In the genomic region with DNA sequence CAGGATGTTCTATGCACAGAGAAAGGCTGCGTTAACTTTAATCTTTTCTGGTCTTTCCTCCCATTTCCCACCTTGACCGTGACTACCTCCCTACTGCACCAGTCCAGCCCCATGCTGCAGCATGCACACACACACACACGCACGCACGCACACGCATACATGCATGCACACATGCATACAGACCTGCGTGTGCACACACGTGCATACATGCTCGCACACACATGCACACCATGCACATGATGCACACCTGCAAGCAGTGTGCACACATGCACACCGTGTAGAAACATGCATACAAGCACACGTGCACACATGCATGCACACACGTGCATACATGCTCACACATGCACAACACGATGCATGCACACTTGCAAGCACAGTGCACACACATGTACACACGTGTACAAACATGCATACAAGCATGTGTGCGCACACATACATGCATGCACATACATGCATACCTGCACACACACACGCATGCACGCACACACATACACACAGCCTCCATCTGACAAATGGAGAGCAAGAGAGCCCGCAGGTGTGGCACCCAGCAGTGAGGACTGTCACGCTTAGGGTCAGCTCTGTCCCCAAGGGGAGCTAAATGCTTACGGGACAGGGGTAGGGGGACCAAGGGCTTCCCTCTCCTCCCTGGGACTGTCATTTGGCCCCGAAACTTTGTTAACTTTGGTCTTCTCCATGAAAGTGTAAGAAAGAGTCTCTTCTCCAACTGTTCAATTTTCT, we compare ENCODE assay signal across 25 cellular contexts. TPM values are rescaled to one million over a fixed set of nuclear protein-coding genes. Genes with fewer than 3 reads are reported as not detected.
DNase-seq lines count a peak whose midpoint lies in the region; ATAC-seq, FAIRE-seq and TF ChIP-seq lines count a peak whose summit lies in the region.
"Had no signal": no experiment of that assay in that cellular context is flagged by ENCODE, and none has a peak within 500 bp of the region (broad histone marks: within the 10 kb centered on the region; RNA-seq: fewer than 3 reads in every experiment).

No MANE protein-coding gene starts in this region.

- H3K4me1 ChIP-seq in H1 (replicated peaks in 1 of 4; ENCODE audit: control insufficient read depth in 3 of 4, insufficient read depth in 4 of 4, low read length in 3 of 4): peaks cover 0 to 16% (median 10%) of the 10 kb centered on the region in 4 experiments; a peak in 6 of 7 replicates
- H3K4me1 ChIP-seq: BE2C had no signal

- H4K5ac ChIP-seq in H1 (ENCODE audit: insufficient read length, low read depth, low read length): no peak overlapping the region

- FAIRE-seq in H1 (lab: Jason Lieb, UNC): no peak
- peak; percentile 95 for FAIRE-seq in urothelium cell line (lab: Jason Lieb, UNC)

- peaks cover 0 to 8% of the 10 kb centered on the region in 2 experiments for H4K20me1 ChIP-seq in H1 (replicated peaks in 1 of 2; ENCODE audit: control insufficient read depth in 1 of 2, insufficient read depth in 2 of 2, low read length in 2 of 2)

- no peak overlapping the region for H4K8ac ChIP-seq in H1 (ENCODE audit: extremely low read depth, insufficient read depth, low read length)

- H3K27me3 Mint-ChIP-seq in natural killer cell treated with Interleukin-12 subunit alpha and Interleukin-12 subunit beta and Interleukin-15 and Interleukin-18, amount 100 ng/mL, for 72 hours: peaks cover 8 to 16% of the 10 kb centered on the region in 2 donors
- H3K27me3 Mint-ChIP-seq in activated CD8-positive, alpha-beta T cell treated with anti-CD3 and anti-CD28 coated beads, Interleukin-2, amount 10 ng/mL, durations not matched to agents 7 days and 5 days (ENCODE audit: low read depth): peaks cover 3% of the 10 kb centered on the region

- no peak for TF ChIP-seq POLR2A in H1 (IDR thresholded peaks at IDR 0.05; ENCODE audit: control extremely low read depth in 1 of 2, low read depth in 2 of 2, low read length in 2 of 2)

- no peaks in the 10 kb centered on the region for H3K36me3 Mint-ChIP-seq in natural killer cell treated with Interleukin-12 subunit alpha and Interleukin-12 subunit beta and Interleukin-15 and Interleukin-18, amount 100 ng/mL, for 72 hours
- no peaks in the 10 kb centered on the region for H3K36me3 Mint-ChIP-seq in activated CD8-positive, alpha-beta T cell treated with anti-CD3 and anti-CD28 coated beads, Interleukin-2, amount 10 ng/mL, durations not matched to agents 7 days and 5 days (ENCODE audit: low read depth)
- H3K36me3 Mint-ChIP-seq: brain; CD8-positive, alpha-beta memory T cell had no signal

- H3K27ac ChIP-seq in H1 (ENCODE audit: low read depth, low read length): no peak overlapping the region
- H3K27ac ChIP-seq: thyroid gland had no signal

- H3K79me1 ChIP-seq in H1 (ENCODE audit: low read depth, low read length): no peaks in the 10 kb centered on the region

- POLR2A ChIA-PET in H1 (lab: Charles Lee; ENCODE audit: partially characterized antibody): interaction anchor here (0.6 to 1.0 kb wide), 2 partner anchors 13 to 17 kb away, joined by 3 read pairs; no protein-coding TSS in a partner anchor
- POLR2A ChIA-PET in activated CD8-positive, alpha-beta T cell treated with anti-CD3 and anti-CD28 coated beads, Interleukin-2, amount 10 ng/mL, durations not matched to agents 7 days and 5 days (lab: Charles Lee): no interaction called here

- H3K4me3 Mint-ChIP-seq in natural killer cell treated with Interleukin-12 subunit alpha and Interleukin-12 subunit beta and Interleukin-15 and Interleukin-18, amount 100 ng/mL, for 72 hours: no peak overlapping the region
- H3K4me3 Mint-ChIP-seq in activated CD8-positive, alpha-beta T cell treated with anti-CD3 and anti-CD28 coated beads, Interleukin-2, amount 10 ng/mL, durations not matched to agents 7 days and 5 days: no peak overlapping the region
- H3K4me3 Mint-ChIP-seq: activated CD4-positive, alpha-beta T cell treated with anti-CD3 and anti-CD28 coated beads for 36 hours; activated naive CD4-positive, alpha-beta T cell treated with anti-CD3 and anti-CD28 coated beads for 36 hours; activated T-cell treated with anti-CD3 and anti-CD28 coated beads, Interleukin-2, amount 50 U/mL, for 4 hours; brain; CD8-positive, alpha-beta memory T cell; H9 had no signal

- no peaks in the 10 kb centered on the region for H3K9me3 Mint-ChIP-seq in natural killer cell treated with Interleukin-12 subunit alpha and Interleukin-12 subunit beta and Interleukin-15 and Interleukin-18, amount 100 ng/mL, for 72 hours
- no peaks in the 10 kb centered on the region for H3K9me3 Mint-ChIP-seq in activated CD8-positive, alpha-beta T cell treated with anti-CD3 and anti-CD28 coated beads, Interleukin-2, amount 10 ng/mL, durations not matched to agents 7 days and 5 days (ENCODE audit: insufficient read depth)
- H3K9me3 Mint-ChIP-seq: activated naive CD4-positive, alpha-beta T cell treated with anti-CD3 and anti-CD28 coated beads for 36 hours; activated T-cell treated with anti-CD3 and anti-CD28 coated beads, Interleukin-2, amount 50 U/mL, for 4 hours; CD8-positive, alpha-beta memory T cell had no signal

- no peak overlapping the region for H2BK20ac ChIP-seq in H1 (ENCODE audit: low read length)

- ATAC-seq in Right ventricle myocardium superior (ENCODE audit: poor library complexity) (no peak), left cardiac atrium (no peak), HG02970 (IDR thresholded peaks at IDR 0.05; ENCODE audit: low FRiP score, unreplicated experiment) (no peak), GM21515 (IDR thresholded peaks at IDR 0.05; ENCODE audit: unreplicated experiment) (no peak)
- no peak for ATAC-seq in natural killer cell treated with Interleukin-12 subunit alpha and Interleukin-12 subunit beta and Interleukin-15 and Interleukin-18, amount 100 ng/mL, for 72 hours
- ATAC-seq in activated CD8-positive, alpha-beta T cell treated with anti-CD3 and anti-CD28 coated beads, Interleukin-2, amount 10 ng/mL, durations not matched to agents 7 days and 5 days: no peak
- ATAC-seq: activated CD4-positive, alpha-beta T cell treated with anti-CD3 and anti-CD28 coated beads for 36 hours; activated T-cell treated with anti-CD3 and anti-CD28 coated beads, Interleukin-2, amount 50 U/mL, for 4 hours; SK-N-SH treated with all-trans-retinoic acid at 6 μM for 48 hours had no signal

- H2AK5ac ChIP-seq in H1 (ENCODE audit: low read depth, low read length): peak overlapping the region; percentile 89; the same call in 1 of the 2 replicates

- no peaks in the 10 kb centered on the region for H3K79me2 ChIP-seq in H1 (ENCODE audit: control insufficient read depth in 1 of 2, insufficient read depth in 2 of 2, low read length in 2 of 2)

- no peak overlapping the region for H3K56ac ChIP-seq in H1 (replicated peaks; ENCODE audit: insufficient read length, low read depth, low read length)

- peak overlapping the region; percentile 52; the same call in 1 of the 2 replicates for H2BK12ac ChIP-seq in H1 (ENCODE audit: low read depth, low read length)

- H3K23ac ChIP-seq in H1 (ENCODE audit: insufficient read length): no peak overlapping the region

- CTCF ChIA-PET in H1 (lab: Charles Lee; ENCODE audit: partially characterized antibody): interaction anchor here (0.6 to 1.9 kb wide), 12 partner anchors 8 to 176 kb away, joined by 3 to 10 read pairs (median 4); partner anchors contain the start of genes INPP5D and NEU2
- CTCF ChIA-PET in activated CD8-positive, alpha-beta T cell treated with anti-CD3 and anti-CD28 coated beads, Interleukin-2, amount 10 ng/mL, durations not matched to agents 7 days and 5 days (lab: Charles Lee): no interaction called here

- no peak for TF ChIP-seq RAD21 in H1 (IDR thresholded peaks at IDR 0.05 in 1 of 2, conservative IDR thresholded peaks at IDR 0.05 in 1 of 2; ENCODE audit: low read depth in 2 of 2, low read length in 2 of 2)

- H3K27ac Mint-ChIP-seq in natural killer cell treated with Interleukin-12 subunit alpha and Interleukin-12 subunit beta and Interleukin-15 and Interleukin-18, amount 100 ng/mL, for 72 hours: no peak overlapping the region
- no peak overlapping the region for H3K27ac Mint-ChIP-seq in activated CD8-positive, alpha-beta T cell treated with anti-CD3 and anti-CD28 coated beads, Interleukin-2, amount 10 ng/mL, durations not matched to agents 7 days and 5 days
- H3K27ac Mint-ChIP-seq: activated CD4-positive, alpha-beta T cell treated with anti-CD3 and anti-CD28 coated beads for 36 hours; activated naive CD4-positive, alpha-beta T cell treated with anti-CD3 and anti-CD28 coated beads for 36 hours; CD8-positive, alpha-beta memory T cell had no signal

- peaks cover 0 to 5% of the 10 kb centered on the region in 2 donors for H3K4me1 Mint-ChIP-seq in natural killer cell treated with Interleukin-12 subunit alpha and Interleukin-12 subunit beta and Interleukin-15 and Interleukin-18, amount 100 ng/mL, for 72 hours (ENCODE audit: low read depth in 2 of 2)
- H3K4me1 Mint-ChIP-seq in activated CD8-positive, alpha-beta T cell treated with anti-CD3 and anti-CD28 coated beads, Interleukin-2, amount 10 ng/mL, durations not matched to agents 7 days and 5 days (ENCODE audit: low read depth): no peaks in the 10 kb centered on the region
- H3K4me1 Mint-ChIP-seq: activated CD4-positive, alpha-beta T cell treated with anti-CD3 and anti-CD28 coated beads for 36 hours; CD8-positive, alpha-beta memory T cell had no signal

- H3K23me2 ChIP-seq in H1 (ENCODE audit: low read depth, low read length): peaks cover 5% of the 10 kb centered on the region

- H3K4me2 ChIP-seq in H1 (ENCODE audit: insufficient read depth in 1 of 2, low read depth in 2 of 2, low read length in 2 of 2): no peak overlapping the region

- peak overlapping the region; percentile 33; the same call in 1 of the 2 replicates for H2BK15ac ChIP-seq in H1 (ENCODE audit: low read length)

- H3K9ac ChIP-seq in H1 (replicated peaks in 1 of 4; ENCODE audit: extremely low read depth in 1 of 4, low read depth in 3 of 4, low read length in 3 of 4): no peak overlapping the region

- H2AFZ ChIP-seq in H1 (ENCODE audit: low read length): no peak overlapping the region

- H3K18ac ChIP-seq in H1 (ENCODE audit: extremely low read depth, low read length): no peak overlapping the region

- peak overlapping the region; percentile 75 for H2BK120ac ChIP-seq in H1 (replicated peaks; ENCODE audit: low read depth, low read length)

- no peak for TF ChIP-seq EP300 in H1 (IDR thresholded peaks at IDR 0.05; ENCODE audit: borderline replicate concordance in 1 of 2, low read depth in 2 of 2, low read length in 2 of 2)

- H3K4ac ChIP-seq in H1 (replicated peaks; ENCODE audit: insufficient read length, low read depth, low read length): peak overlapping the region; percentile 20

- 81% methylated on average over 21 of the region's 21 CpGs; no CpG with 5 or more reads in 1 of the 2 experiments for WGBS in H1 (ENCODE audit: extremely low coverage in 1 of 2, insufficient coverage in 1 of 2, insufficient read length in 1 of 2, insufficient replicate concordance in 2 of 2, low coverage in 1 of 2, low lambda C conversion rate in 2 of 2, missing lambda C conversion rate in 1 of 2), 2 experiments

- intact Hi-C loops in Right ventricle myocardium superior (cut with DNase I): no loop called here
- intact Hi-C loops in left cardiac atrium (cut with DNase I): no loop called here

- no peaks in the 10 kb centered on the region for H3K27me3 ChIP-seq in H1 (replicated peaks in 1 of 4; ENCODE audit: control insufficient read depth in 3 of 4, extremely low read depth in 1 of 4, insufficient read depth in 3 of 4, low read length in 3 of 4)
- H3K27me3 ChIP-seq: BE2C, thyroid gland had no signal

- H4K91ac ChIP-seq in H1 (replicated peaks; ENCODE audit: insufficient read length, low read length): peak overlapping the region; percentile 48

- no peaks in the 10 kb centered on the region for H3K9me3 ChIP-seq in H1 (ENCODE audit: insufficient read depth in 2 of 2, low read depth in 1 of 2, low read length in 1 of 2)
- H3K9me3 ChIP-seq: BE2C, thyroid gland had no signal

- no peak for TF ChIP-seq CTCF in H1 (IDR thresholded peaks at IDR 0.05; ENCODE audit: control extremely low read depth in 1 of 3, insufficient read depth in 1 of 3, low read depth in 1 of 3, low read length in 3 of 3)

- H3K14ac ChIP-seq in H1 (ENCODE audit: insufficient read length): no peak overlapping the region

- H2BK5ac ChIP-seq in H1 (ENCODE audit: low read depth, low read length): peak overlapping the region; percentile 40; the same call in 1 of the 2 replicates

- peak; percentile 13 for DNase-seq in Right ventricle myocardium superior
- no peak for DNase-seq in left cardiac atrium
- no peak for DNase-seq in H1 (ENCODE audit: low read depth in 1 of 2, low spot score in 2 of 2)
- peak; percentile 6 for DNase-seq in natural killer cell treated with Interleukin-12 subunit alpha and Interleukin-12 subunit beta and Interleukin-15 and Interleukin-18, amount 100 ng/mL, for 72 hours (ENCODE audit: low spot score)
- DNase-seq in urothelium cell line (ENCODE audit: low spot score): no peak
- DNase-seq in activated CD8-positive, alpha-beta T cell treated with anti-CD3 and anti-CD28 coated beads, Interleukin-2, amount 10 ng/mL, durations not matched to agents 7 days and 5 days: no peak
- DNase-seq: activated CD4-positive, alpha-beta T cell treated with anti-CD3 and anti-CD28 coated beads for 36 hours; activated naive CD4-positive, alpha-beta T cell treated with anti-CD3 and anti-CD28 coated beads for 36 hours; activated T-cell treated with anti-CD3 and anti-CD28 coated beads, Interleukin-2, amount 50 U/mL, for 4 hours; BE2C; CD8-positive, alpha-beta memory T cell; effector CD8-positive, alpha-beta T cell; H9; Kasumi-1; NCI-H146; NCI-H2107; NCI-H446; NCI-H82; nucleus accumbens; stimulated activated naive CD4-positive, alpha-beta T cell treated with Interleukin-2 at 50 U/mL for 16 hours; thyroid gland had no signal

- H3K4me3 ChIP-seq in H1 (ENCODE audit: extremely low read depth in 1 of 4, insufficient read depth in 2 of 4, low read depth in 3 of 4, low read length in 4 of 4): no peak overlapping the region
- H3K4me3 ChIP-seq: thyroid gland had no signal

- no peaks in the 10 kb centered on the region; a peak in 1 of 8 replicates for H3K36me3 ChIP-seq in H1 (ENCODE audit: control insufficient read depth in 2 of 4, insufficient read depth in 4 of 4, low read length in 3 of 4)
- H3K36me3 ChIP-seq: BE2C, thyroid gland had no signal

RNA-seq across cellular contexts. Expression of gene SNORC, which starts 18.2 kb away (rescaled TPM):
- 0.70 TPM for total RNA-seq in Right ventricle myocardium superior
- 1 to 10 TPM in 1 of 2 donors, under 1 TPM in 1; 0.77 to 1.2 TPM for total RNA-seq in left cardiac atrium
- 1.6 and 2.1 TPM in 2 replicates for total RNA-seq in H1 (2021; fragmentation: NEBNext Ultra II Directional; extraction: Animal tissue kit (Norgen Biotek cat#: 25700))
- polyA plus RNA-seq in H1 (2011; rRNA removed): 1.8 and 2.8 TPM in 2 replicates
- polyA plus RNA-seq in H1 (2011; cell fraction: cytosol; rRNA removed): 2.0 TPM
- polyA plus RNA-seq in H1 (2011; cell fraction: nucleus; rRNA removed): 7.3 TPM
- 1.2 to 1.9 TPM (median 1.4 TPM) in 4 replicates for polyA plus RNA-seq in H1 (2012, experiment 1 of 2)
- polyA plus RNA-seq in H1 (2012, experiment 2 of 2): 0.79 TPM
- 2.3 TPM for polyA plus RNA-seq in H1 (2013, experiment 1 of 2)
- polyA plus RNA-seq in H1 (2013, experiment 2 of 2): 2.0 TPM
- 0.13 and 0.24 TPM in 2 replicates for polyA minus RNA-seq in H1 (2011; rRNA and poly(A)+ RNA removed)
- 3.4 TPM for polyA minus RNA-seq in H1 (2011; cell fraction: cytosol; rRNA and poly(A)+ RNA removed)
- 3.2 TPM for polyA minus RNA-seq in H1 (2011; cell fraction: nucleus; rRNA and poly(A)+ RNA removed)
- total RNA-seq in natural killer cell treated with Interleukin-12 subunit alpha and Interleukin-12 subunit beta and Interleukin-15 and Interleukin-18, amount 100 ng/mL, for 72 hours: 1 to 10 TPM; 1.5 TPM
- 1 to 10 TPM in 1 of 2 experiments, under 1 TPM in 1; 0.99 to 2.2 TPM for total RNA-seq in activated CD8-positive, alpha-beta T cell treated with anti-CD3 and anti-CD28 coated beads, Interleukin-2, amount 10 ng/mL, durations not matched to agents 7 days and 5 days
- polyA plus RNA-seq: CD8-positive, alpha-beta memory T cell had no signal

Comparison
In these comparisons a context has a peak if more than half of its experiments do, and no peak if none do; other contexts are left out.
1. DNase-seq: peak in Right ventricle myocardium superior (single experiment) and natural killer cell treated with Interleukin-12 subunit alpha and Interleukin-12 subunit beta and Interleukin-15 and Interleukin-18, amount 100 ng/mL, for 72 hours (single experiment); none in left cardiac atrium (single experiment), H1 (0 of 2), urothelium cell line (single experiment) and activated CD8-positive, alpha-beta T cell treated with anti-CD3 and anti-CD28 coated beads, Interleukin-2, amount 10 ng/mL, durations not matched to agents 7 days and 5 days (single experiment).